ENCODE assay signal across 10 cellular contexts in the genomic region with DNA sequence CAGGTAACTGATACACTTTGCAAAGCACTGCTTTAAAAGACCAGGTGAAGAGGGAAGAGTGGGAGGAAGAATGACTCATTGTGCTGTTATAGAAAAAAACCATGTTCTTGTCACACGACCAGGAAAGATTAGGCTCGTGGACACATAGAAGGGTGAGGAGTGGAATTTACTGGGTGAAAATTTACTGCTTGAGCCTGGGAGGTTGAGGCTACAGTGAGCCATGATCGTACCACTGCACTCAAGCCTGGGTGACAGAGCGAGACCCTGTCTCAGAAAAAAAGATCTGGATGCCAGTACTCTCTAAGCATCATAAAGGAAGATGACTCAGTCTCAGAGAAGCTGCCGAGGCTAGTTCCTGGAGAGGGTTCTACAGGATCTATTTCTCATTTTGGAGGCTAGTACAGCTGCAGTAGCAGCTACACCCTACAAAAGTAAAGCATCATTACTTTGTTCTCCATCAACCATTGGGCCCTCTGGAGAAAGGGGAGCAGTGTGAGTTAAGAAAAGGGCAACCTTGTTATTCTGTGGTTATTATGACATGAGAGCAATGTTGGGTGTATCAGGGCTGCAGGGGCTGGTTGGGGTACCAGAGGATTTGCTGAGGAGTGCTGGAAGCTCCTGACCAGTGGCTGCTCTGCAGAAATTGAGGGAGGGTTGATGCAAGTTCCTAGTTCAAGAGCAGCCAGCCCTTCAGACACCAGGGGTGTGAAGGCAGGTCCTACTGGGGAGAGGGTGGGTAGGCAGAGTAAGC.
DNase-seq lines count a peak whose midpoint lies in the region; ATAC-seq, FAIRE-seq and TF ChIP-seq lines count a peak whose summit lies in the region.
"Had no signal": no experiment of that assay in that cellular context is flagged by ENCODE, and none has a peak within 500 bp of the region (broad histone marks: within the 10 kb centered on the region; RNA-seq: fewer than 3 reads in every experiment).

No MANE protein-coding gene starts in this region.

- H3K27ac Mint-ChIP-seq in Calu3 (ENCODE audit: unreplicated experiment) (peak overlapping the region; percentile 24), neural progenitor cell (no peak overlapping the region)
- peak overlapping the region in 9 of 10 donors; percentile 31 to 95 (median 74) for H3K27ac Mint-ChIP-seq in naive thymus-derived CD8-positive, alpha-beta T cell

- H4K20me1 ChIP-seq in neural progenitor cell (ENCODE audit: low read depth), result no peaks in the 10 kb centered on the region

- no peak overlapping the region for H3K27ac ChIP-seq in neural progenitor cell
- H3K27ac ChIP-seq: VCaP had no signal

- H3K27me3 ChIP-seq in neural progenitor cell, result no peaks in the 10 kb centered on the region

- H3K36me3 ChIP-seq in neural progenitor cell, result no peaks in the 10 kb centered on the region

- H3K9me3 Mint-ChIP-seq in Calu3 (ENCODE audit: low read depth, unreplicated experiment), result no peaks in the 10 kb centered on the region
- no peaks in the 10 kb centered on the region for H3K9me3 Mint-ChIP-seq in naive thymus-derived CD8-positive, alpha-beta T cell
- no peaks in the 10 kb centered on the region for H3K9me3 Mint-ChIP-seq in neural progenitor cell

- H3K4me1 Mint-ChIP-seq in Calu3 (ENCODE audit: low read depth, unreplicated experiment) (peaks cover 15% of the 10 kb centered on the region), neural progenitor cell (peaks cover 25% of the 10 kb centered on the region)
- peaks cover 16 to 25% (median 19%) of the 10 kb centered on the region in 4 donors for H3K4me1 Mint-ChIP-seq in naive thymus-derived CD8-positive, alpha-beta T cell

- H3K4me3 ChIP-seq in neural progenitor cell, result no peak overlapping the region

- no peak overlapping the region for H2AFZ ChIP-seq in neural progenitor cell (replicated peaks)

- H3K9ac ChIP-seq in neural progenitor cell, result no peak overlapping the region

- FAIRE-seq in RCC 7860 (lab: Jason Lieb, UNC), result no peak

- H3K4me2 ChIP-seq in neural progenitor cell, result no peak overlapping the region

- CTCF ChIA-PET in Calu3 (lab: Charles Lee), result interaction anchor here (0.6 to 0.7 kb wide), 2 partner anchors 347 to 414 kb away, joined by 3 read pairs; no protein-coding TSS in a partner anchor

- H3K4me3 Mint-ChIP-seq in Calu3 (ENCODE audit: low read depth, unreplicated experiment) (peak overlapping the region; percentile 30), neural progenitor cell (no peak overlapping the region)
- peak overlapping the region in 6 of 10 donors; percentile 2 to 57 (median 13) for H3K4me3 Mint-ChIP-seq in naive thymus-derived CD8-positive, alpha-beta T cell

- no peaks in the 10 kb centered on the region for H3K79me2 ChIP-seq in neural progenitor cell (ENCODE audit: low read depth)

- POLR2A ChIA-PET in naive thymus-derived CD8-positive, alpha-beta T cell (lab: Charles Lee), result interaction anchor here (0.7 kb wide), 1 partner anchor 108 kb away, joined by 3 read pairs; no protein-coding TSS in a partner anchor

- no peaks in the 10 kb centered on the region for H3K36me3 Mint-ChIP-seq in Calu3 (ENCODE audit: insufficient read depth, unreplicated experiment)
- no peaks in the 10 kb centered on the region for H3K36me3 Mint-ChIP-seq in naive thymus-derived CD8-positive, alpha-beta T cell
- H3K36me3 Mint-ChIP-seq in neural progenitor cell, result no peaks in the 10 kb centered on the region

- no peak for TF ChIP-seq CTCF in Calu3 (IDR thresholded peaks at IDR 0.05; ENCODE audit: unreplicated experiment)
- TF ChIP-seq CTCF in neural progenitor cell (IDR thresholded peaks at IDR 0.05), result no peak

- no peaks in the 10 kb centered on the region for H3K27me3 Mint-ChIP-seq in Calu3 (ENCODE audit: unreplicated experiment)
- no peaks in the 10 kb centered on the region for H3K27me3 Mint-ChIP-seq in naive thymus-derived CD8-positive, alpha-beta T cell
- H3K27me3 Mint-ChIP-seq in neural progenitor cell (ENCODE audit: insufficient read depth, low read depth), result peaks cover 2% of the 10 kb centered on the region

- no peaks in the 10 kb centered on the region for H3K9me3 ChIP-seq in neural progenitor cell (ENCODE audit: low read depth)

- intact Hi-C loops in Calu3 (cut with micrococcal nuclease; ENCODE audit: unreplicated experiment), result no loop called here

- DNase-seq in Calu3 (no peak), RCC 7860 (ENCODE audit: low spot score) (peak; percentile 26), astrocyte of the hippocampus (ENCODE audit: low read depth, low spot score) (peak; percentile 37), neural progenitor cell (ENCODE audit: low spot score) (no peak), OCI-M1 (lab: John Stamatoyannopoulos, UW) (no peak)
- no peak for DNase-seq in naive thymus-derived CD8-positive, alpha-beta T cell
- DNase-seq: stimulated activated naive CD4-positive, alpha-beta T cell treated with Interleukin-2 at 50 U/mL for 16 hours had no signal

- BruUV-seq in Calu3 (replicated peaks; lab: Mats Ljungman, UMichigan), result no TSS peak

- peaks cover 14% of the 10 kb centered on the region for H3K4me1 ChIP-seq in neural progenitor cell

- H3F3A ChIP-seq in neural progenitor cell (ENCODE audit: low read depth), result peaks cover 8% of the 10 kb centered on the region

- ATAC-seq in naive thymus-derived CD8-positive, alpha-beta T cell, result peak; percentile 50 to 58
- ATAC-seq in GM19463 (IDR thresholded peaks at IDR 0.05; ENCODE audit: unreplicated experiment) (no peak), HG02981 (IDR thresholded peaks at IDR 0.05; ENCODE audit: unreplicated experiment) (no peak)

Comparison
In these comparisons a context has a peak if more than half of its experiments do, and no peak if none do; other contexts are left out.
1. DNase-seq: peak in RCC 7860 (single experiment) and astrocyte of the hippocampus (single experiment); none in Calu3 (single experiment), naive thymus-derived CD8-positive, alpha-beta T cell (0 of 10), neural progenitor cell (single experiment) and OCI-M1 (single experiment).
2. ATAC-seq: peak in naive thymus-derived CD8-positive, alpha-beta T cell (2 of 2); none in GM19463 (single experiment) and HG02981 (single experiment).